Comparison of ENCODE assay signal across 8 cellular contexts in the genomic region with DNA sequence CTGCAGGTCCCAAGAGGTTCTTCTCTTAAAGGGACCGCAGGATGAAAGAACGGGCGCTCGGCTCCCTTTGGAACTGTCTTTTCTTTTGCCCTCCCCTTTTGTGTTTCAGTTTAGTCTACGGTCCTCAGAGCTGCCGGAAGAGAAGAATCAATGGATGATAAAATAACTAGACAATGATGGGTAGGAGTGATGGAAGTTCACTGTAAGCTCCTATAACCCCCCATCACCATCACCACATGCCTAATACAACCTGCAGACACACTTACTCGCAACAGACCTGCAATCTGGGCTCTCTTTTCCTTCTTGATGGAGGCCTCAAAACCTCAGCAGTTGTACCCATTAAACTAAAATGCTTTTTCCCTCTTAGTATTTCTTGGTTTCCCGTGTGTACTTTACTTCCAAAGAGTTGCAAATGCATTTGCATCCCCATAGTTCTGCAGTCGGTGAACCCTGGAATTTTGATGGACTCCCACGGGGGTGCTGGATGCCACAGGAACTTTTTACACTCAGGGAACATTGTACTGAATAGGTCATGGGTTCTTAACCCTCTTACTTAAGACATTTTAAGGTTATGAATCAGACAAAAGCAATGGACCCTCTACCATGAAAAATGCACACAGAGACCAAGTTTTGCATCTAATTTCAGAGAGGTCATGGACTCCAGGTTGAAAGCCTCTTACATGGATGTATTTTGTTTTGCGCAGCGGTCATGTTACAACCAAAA. TPM values are rescaled to one million over a fixed set of nuclear protein-coding genes. Genes with fewer than 3 reads are reported as not detected.
DNase-seq lines count a peak whose midpoint lies in the region; ATAC-seq and TF ChIP-seq lines count a peak whose summit lies in the region.

No MANE protein-coding gene starts in this region.

- peak overlapping the region; percentile 75 for H3K4me2 ChIP-seq in PC-9

- H3K4me1 ChIP-seq in PC-9 (replicated peaks; ENCODE audit: insufficient read depth), result peaks cover 11% of the 10 kb centered on the region
- peaks cover 8 to 29% (median 14%) of the 10 kb centered on the region in 3 donors for H3K4me1 ChIP-seq in esophagus squamous epithelium
- H3K4me1 ChIP-seq in mucosa of descending colon (ENCODE audit: low read depth), result peaks cover 4% of the 10 kb centered on the region

- peaks cover 8% of the 10 kb centered on the region; the same call in 1 of the 2 replicates for H3K79me2 ChIP-seq in PC-9 (ENCODE audit: low read depth)

- H3K27me3 ChIP-seq in PC-9 (ENCODE audit: insufficient read depth, low read depth) (no peaks in the 10 kb centered on the region), esophagus squamous epithelium (no peaks in the 10 kb centered on the region)

- intact Hi-C loops in PC-9 (cut with micrococcal nuclease; ENCODE audit: unreplicated experiment), result loop anchor here (2.0 kb wide), 1 partner anchor 51 kb away; a partner anchor contains a TSS
- intact Hi-C loops in esophagus squamous epithelium (cut with DNase I), result no loop called here
- intact Hi-C loops in mucosa of descending colon (cut with DNase I, micrococcal nuclease), result no loop called here

- DNase-seq in PC-9 (no peak), esophagus squamous epithelium (lab: John Stamatoyannopoulos, UW) (no peak), skeletal muscle cell (ENCODE audit: low read depth) (no peak), NCI-H2196 treated with DMSO at 0.1 percent for 48 hours (lab: John Stamatoyannopoulos, UW; ENCODE audit: unreplicated experiment) (no peak), mucosa of descending colon (no peak)
- DNase-seq in effector CD4-positive, alpha-beta T cell, result no peak

- H2AFZ ChIP-seq in PC-9, result peak overlapping the region; percentile 75

- H3F3A ChIP-seq in PC-9 (ENCODE audit: insufficient read depth, low read depth), result no peaks in the 10 kb centered on the region

- CTCF ChIA-PET in PC-9 (lab: Charles Lee), result interaction anchor here (0.7 kb wide), 1 partner anchor 412 kb away, joined by 3 read pairs; no protein-coding TSS in a partner anchor

- WGBS in esophagus squamous epithelium, 2 donors, result 19 to 28% methylated on average over 10 to 12 of the region's 12 CpGs

- BruUV-seq in PC-9 (replicated peaks; lab: Mats Ljungman, UMichigan), result TSS peak; percentile 57

- no peak for TF ChIP-seq CTCF in PC-9 (conservative IDR thresholded peaks at IDR 0.05)
- TF ChIP-seq CTCF in esophagus squamous epithelium (IDR thresholded peaks at IDR 0.05), result no peak
- no peak for TF ChIP-seq CTCF in mucosa of descending colon (IDR thresholded peaks at IDR 0.05)

- H3K9me3 ChIP-seq in PC-9 (ENCODE audit: insufficient read depth, low read depth) (no peaks in the 10 kb centered on the region; the same call in 1 of the 2 replicates), esophagus squamous epithelium (peaks cover 0 to 3% (median 0%) of the 10 kb centered on the region in 3 donors), mucosa of descending colon (no peaks in the 10 kb centered on the region)

- POLR2A ChIA-PET in PC-9 (lab: Charles Lee; ENCODE audit: unreplicated experiment), result interaction anchor here (0.7 kb wide), 1 partner anchor 20 kb away, joined by 6 read pairs; no protein-coding TSS in a partner anchor

- TF ChIP-seq POLR2A in esophagus squamous epithelium (IDR thresholded peaks at IDR 0.05), result no peak

- no peaks in the 10 kb centered on the region for H4K20me1 ChIP-seq in PC-9 (ENCODE audit: insufficient read depth)

- H3K4me3 ChIP-seq in PC-9 (peak overlapping the region; percentile 82; the same call in 1 of the 2 replicates), esophagus squamous epithelium (peak overlapping the region; percentile 57 to 83 (median 73)), skeletal muscle cell (ENCODE audit: low read depth, low read length) (peak overlapping the region; percentile 74), mucosa of descending colon (no peak overlapping the region)

- H3K36me3 ChIP-seq in PC-9 (ENCODE audit: low read depth) (peaks cover 4% of the 10 kb centered on the region; the same call in 1 of the 2 replicates), esophagus squamous epithelium (peaks cover 10 to 29% (median 18%) of the 10 kb centered on the region in 3 donors), mucosa of descending colon (ENCODE audit: low read depth) (no peaks in the 10 kb centered on the region)

- H3K9me2 ChIP-seq in PC-9 (ENCODE audit: insufficient read depth), result no peaks in the 10 kb centered on the region

- H3K27ac ChIP-seq in PC-9 (peak overlapping the region; percentile 40), esophagus squamous epithelium (peak overlapping the region; percentile 89 to 98 (median 94))

- peak; percentile 21 for ATAC-seq in GM19438 (IDR thresholded peaks at IDR 0.05; ENCODE audit: low read depth, unreplicated experiment)
- ATAC-seq in HG03571 (IDR thresholded peaks at IDR 0.05; ENCODE audit: unreplicated experiment), result no peak
- no peak for ATAC-seq in mucosa of descending colon

RNA-seq across cellular contexts. Expression of a gene that starts 0.6 kb away (rescaled TPM):
- total RNA-seq in PC-9 (2021) (73.6 and 75.7 TPM in 2 replicates), esophagus squamous epithelium (10 to 100 TPM; 13.2 to 59.6 (median 24.5) TPM), mucosa of descending colon (10 to 100 TPM; 20.5 to 45.3 (median 31.8) TPM)

RNA-seq across cellular contexts. Expression of a gene that starts 20.5 kb away (rescaled TPM):
- 40.0 and 44.3 TPM in 2 replicates for total RNA-seq in PC-9 (2021)
- 10 to 100 TPM; 34.0 to 63.4 (median 56.0) TPM for total RNA-seq in esophagus squamous epithelium
- total RNA-seq in mucosa of descending colon, result 10 to 100 TPM; 57.9 to 77.2 (median 58.9) TPM

RNA-seq across cellular contexts. Expression of a gene that starts 24.8 kb away (rescaled TPM):
- total RNA-seq in PC-9 (2021), result 11.3 and 18.4 TPM in 2 replicates
- 10 to 100 TPM in 3 of 4 donors, 1 to 10 TPM in 1; 6.3 to 38.3 (median 28.3) TPM for total RNA-seq in esophagus squamous epithelium
- 1,000 to 10,000 TPM in 2 of 3 donors, 100 to 1,000 TPM in 1; 914 to 2,582 (median 1,654) TPM for total RNA-seq in mucosa of descending colon

RNA-seq across cellular contexts. Expression of a gene that starts 51.7 kb away (rescaled TPM):
- total RNA-seq in PC-9 (2021) (334 and 345 TPM in 2 replicates), esophagus squamous epithelium (100 to 1,000 TPM; 114 to 203 (median 186) TPM), mucosa of descending colon (100 to 1,000 TPM; 154 to 213 (median 193) TPM)

Comparison
In these comparisons a context has a peak if more than half of its experiments do, and no peak if none do; other contexts are left out.
1. RNA of a gene that starts 24.8 kb away (total RNA-seq): 914 to 2,582 TPM in mucosa of descending colon; 6.3 to 38.3 TPM in esophagus squamous epithelium and 11.3 to 18.4 TPM in PC-9; every median in the first group is over 10 times any median in the second.